ENCODE assay signal across 8 cellular contexts in the genomic region with DNA sequence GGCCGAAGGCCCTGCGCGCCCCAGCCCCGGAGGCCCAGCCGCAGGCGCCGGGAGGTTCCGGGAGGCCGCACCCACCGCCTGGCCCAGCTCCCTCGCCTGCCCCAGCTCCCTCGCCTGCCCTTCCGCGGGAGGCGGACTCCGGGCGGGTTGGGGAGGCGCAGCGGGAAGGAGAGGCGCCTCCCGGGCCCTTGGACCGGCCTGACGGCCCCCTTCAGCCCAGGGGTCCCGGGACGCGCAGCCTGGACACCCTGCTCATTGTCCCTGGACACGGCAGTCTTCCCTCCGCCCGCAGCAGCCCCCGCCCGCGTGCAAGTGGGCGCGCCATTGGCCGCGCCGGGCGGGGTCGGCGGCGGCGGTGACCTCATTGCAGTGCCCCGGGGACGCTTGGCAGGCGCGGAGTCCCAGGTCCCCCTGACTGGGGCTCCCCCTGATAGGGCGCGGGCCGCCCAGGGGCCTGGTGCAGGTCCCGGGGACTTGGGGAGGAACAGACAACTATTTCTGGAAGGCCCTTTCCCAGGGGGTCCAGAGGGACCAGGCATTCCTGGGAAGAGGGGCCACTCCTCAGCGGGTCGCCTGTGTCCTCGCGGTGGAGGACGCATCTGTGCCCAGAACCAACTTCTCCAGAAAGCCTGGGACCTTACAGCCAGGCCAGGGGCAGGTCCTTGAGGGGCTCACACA. TPM values are rescaled to one million over a fixed set of nuclear protein-coding genes. Genes with fewer than 3 reads are reported as not detected.
A peak's percentile ranks its signal among the peaks of the same experiment; 100 is the strongest.
DNase-seq lines count a peak whose midpoint lies in the region; ATAC-seq and TF ChIP-seq lines count a peak whose summit lies in the region.

No MANE protein-coding gene starts in this region.

- peaks cover 21% of the 10 kb centered on the region for H3K9me1 ChIP-seq in IMR-90 (ENCODE audit: insufficient read depth, low read length)

- H2BK5ac ChIP-seq in IMR-90 (ENCODE audit: low read depth, low read length, poor library complexity, severe bottlenecking) = peak overlapping the region; percentile 93

- H3K27me3 ChIP-seq in IMR-90 (ENCODE audit: control insufficient read depth, insufficient read depth, low read length) (no peaks in the 10 kb centered on the region), heart left ventricle (peaks cover 0 to 32% (median 0%) of the 10 kb centered on the region in 9 donors), rectal smooth muscle tissue (ENCODE audit: control insufficient read depth, insufficient read depth, low read length) (peaks cover 25% of the 10 kb centered on the region)

- H3K4me3 ChIP-seq in IMR-90 (ENCODE audit: insufficient read depth, low read depth, low read length) = peak overlapping the region; percentile 84
- H3K4me3 ChIP-seq in heart left ventricle = peak overlapping the region; percentile 40 to 95 (median 78)
- peak overlapping the region; percentile 79 for H3K4me3 ChIP-seq in rectal smooth muscle tissue (ENCODE audit: low read length)

- POLR2A ChIA-PET in IMR-90 (lab: Charles Lee; ENCODE audit: unreplicated experiment) = interaction anchor here (1.3 to 1.4 kb wide), 2 partner anchors 10 to 14 kb away, joined by 3 to 6 read pairs; a partner anchor contains a TSS

- H3K56ac ChIP-seq in IMR-90 (ENCODE audit: extremely low read depth, insufficient read depth, low read length) = peak overlapping the region; percentile 78

- peak overlapping the region; percentile 100 for H2AK9ac ChIP-seq in IMR-90 (replicated peaks; ENCODE audit: low read depth, low read length, poor library complexity)

- H3K36me3 ChIP-seq in IMR-90 (ENCODE audit: control insufficient read depth, insufficient read depth, low read length) = peaks cover 21% of the 10 kb centered on the region
- H3K36me3 ChIP-seq in heart left ventricle = peaks cover 0 to 26% (median 24%) of the 10 kb centered on the region in 9 donors
- peaks cover 19% of the 10 kb centered on the region for H3K36me3 ChIP-seq in rectal smooth muscle tissue (ENCODE audit: control insufficient read depth, insufficient read depth, low read length)

- H4K91ac ChIP-seq in IMR-90 (ENCODE audit: insufficient read depth, low read depth, low read length) = peak overlapping the region; percentile 77

- H2AK5ac ChIP-seq in IMR-90 (ENCODE audit: low read depth, low read length) = peak overlapping the region; percentile 94

- peak overlapping the region; percentile 99 for H3K14ac ChIP-seq in IMR-90 (replicated peaks; ENCODE audit: low read depth, low read length)

- intact Hi-C loops in IMR-90 (cut with micrococcal nuclease) = no loop called here
- intact Hi-C loops in heart left ventricle (cut with DNase I) = no loop called here

- CTCF ChIA-PET in IMR-90 (lab: Yijun Ruan, JAX) = interaction anchor here (0.8 kb wide), 1 partner anchor 50 kb away, joined by 3 read pairs; no protein-coding TSS in a partner anchor

- peak; percentile 21 for DNase-seq in NCI-H1092 treated with DMSO at 0.1 percent for 48 hours (lab: John Stamatoyannopoulos, UW)
- DNase-seq in NCI-H1092 (lab: John Stamatoyannopoulos, UW) = no peak
- no peak for DNase-seq in IMR-90
- DNase-seq in activated naive CD4-positive, alpha-beta T cell treated with anti-CD3 and anti-CD28 coated beads, Interleukin-2, amount 50 U/mL, for 16 hours = peak; percentile 35
- DNase-seq in heart left ventricle = peak; percentile 76 to 86 (median 80)
- no peak for DNase-seq in mesenteric fat pad (ENCODE audit: low spot score)

- TF ChIP-seq CTCF in IMR-90 (conservative IDR thresholded peaks at IDR 0.05; ENCODE audit: low read depth, low read length) (no peak), heart left ventricle (IDR thresholded peaks at IDR 0.05) (no peak)

- H3K4me1 ChIP-seq in IMR-90 (ENCODE audit: control insufficient read depth, insufficient read depth, low read length) = peaks cover 38% of the 10 kb centered on the region
- H3K4me1 ChIP-seq in heart left ventricle = peaks cover 10 to 94% (median 76%) of the 10 kb centered on the region in 12 donors
- H3K4me1 ChIP-seq in rectal smooth muscle tissue (ENCODE audit: control insufficient read depth, insufficient read depth, low read length) = peaks cover 23% of the 10 kb centered on the region

- peak; percentile 6 for ATAC-seq in IMR-90 (ENCODE audit: low read depth)
- ATAC-seq in heart left ventricle = peak in 3 of 4 donors; percentile 8 to 34 (median 17)
- no peak for ATAC-seq in HG02759 (IDR thresholded peaks at IDR 0.05; ENCODE audit: unreplicated experiment)

- no peak overlapping the region for H2BK20ac ChIP-seq in IMR-90 (ENCODE audit: low read depth, low read length)

- peak overlapping the region; percentile 80 for H3K4me2 ChIP-seq in IMR-90 (ENCODE audit: low read depth, low read length)

- H3K27ac ChIP-seq in IMR-90 (ENCODE audit: insufficient read depth, low read length) (peak overlapping the region; percentile 93), heart left ventricle (peak overlapping the region; percentile 79 to 98 (median 92)), rectal smooth muscle tissue (ENCODE audit: low read depth, low read length) (peak overlapping the region; percentile 83)

- H2AFZ ChIP-seq in IMR-90 (replicated peaks; ENCODE audit: low read length, poor library complexity) = peak overlapping the region; percentile 75

- dilution Hi-C loops in IMR-90 (cut with HindIII; ENCODE audit: low sequenced_read_pairs, unreplicated experiment) = no loop called here

- peak overlapping the region in 1 of 2 experiments; percentile 14; a peak in 2 of 4 replicates for H4K8ac ChIP-seq in IMR-90 (ENCODE audit: low read depth in 2 of 2, low read length in 2 of 2)

- no peak for TF ChIP-seq RAD21 in IMR-90 (IDR thresholded peaks at IDR 0.05; ENCODE audit: low read length)

- peak overlapping the region; percentile 43 for H3K18ac ChIP-seq in IMR-90 (ENCODE audit: low read depth, low read length)

- peaks cover 15 to 54% of the 10 kb centered on the region in 2 experiments for H3K79me1 ChIP-seq in IMR-90 (ENCODE audit: low read depth in 1 of 2, low read length in 2 of 2)

- H3K9me3 ChIP-seq in IMR-90 (ENCODE audit: control insufficient read depth, insufficient read depth, low read length) (no peaks in the 10 kb centered on the region), heart left ventricle (no peaks in the 10 kb centered on the region)

- H2BK15ac ChIP-seq in IMR-90 (ENCODE audit: low read depth, low read length) = peak overlapping the region; percentile 34; the same call in 1 of the 3 replicates

- peak overlapping the region; percentile 51; the same call in 1 of the 2 replicates for H2BK120ac ChIP-seq in IMR-90 (ENCODE audit: low read depth, low read length)

- 1% methylated on average over 14 of the region's 55 CpGs; no CpG with 5 or more reads in 1 of the 2 experiments for WGBS in IMR-90 (ENCODE audit: extremely low coverage in 2 of 2, insufficient read length in 1 of 2), 2 experiments
- WGBS in heart left ventricle, 4 donors = 0 to 2% (median 1%) methylated on average over 12 to 52 of the region's 55 CpGs

- TF ChIP-seq POLR2A in IMR-90 (IDR thresholded peaks at IDR 0.05; ENCODE audit: low read depth, low read length) (peak; percentile 73), heart left ventricle (IDR thresholded peaks at IDR 0.05) (peak in 1 of 2 donors; percentile 45)

- H3K9ac ChIP-seq in IMR-90 (ENCODE audit: low read depth, low read length) (peak overlapping the region; percentile 94), rectal smooth muscle tissue (ENCODE audit: low read length) (peak overlapping the region; percentile 86)

- H4K5ac ChIP-seq in IMR-90 (ENCODE audit: low read depth, low read length) = no peak overlapping the region; the same call in 1 of the 2 replicates

- BruUV-seq in IMR-90 (replicated peaks; lab: Mats Ljungman, UMichigan) = no TSS peak

- H4K20me1 ChIP-seq in IMR-90 (ENCODE audit: insufficient read depth, low read length) = peaks cover 62% of the 10 kb centered on the region

- H3K23ac ChIP-seq in IMR-90 (ENCODE audit: low read depth, low read length) = peak overlapping the region; percentile 96

- H3K4ac ChIP-seq in IMR-90 (ENCODE audit: low read depth, low read length) = peak overlapping the region; percentile 98

- in situ Hi-C loops in IMR-90 (cut with MboI; ENCODE audit: low sequenced_read_pairs) = no loop called here

TF ChIP-seq in IMR-90, 13 proteins besides CTCF, POLR2A, EP300 and RAD21 (continues in another document):
- TF ChIP-seq CEBPB (IDR thresholded peaks at IDR 0.05; ENCODE audit: low read depth, low read length) = no peak

RNA-seq across cellular contexts. Expression of a gene that starts 0.5 kb away (rescaled TPM):
- total RNA-seq in IMR-90 (2012; rRNA removed) = 789 and 1,150 TPM in 2 replicates
- polyA plus RNA-seq in IMR-90 (2012; rRNA removed) = 1,267 and 1,435 TPM in 2 replicates
- polyA plus RNA-seq in IMR-90 (2012; cell fraction: cytosol; rRNA removed) = 933 and 2,823 TPM in 2 replicates
- polyA plus RNA-seq in IMR-90 (2012; cell fraction: nucleus; rRNA removed; ENCODE audit: low replicate concordance) = 859 and 2,218 TPM in 2 replicates
- total RNA-seq in heart left ventricle = 100 to 1,000 TPM; 323 to 682 (median 454) TPM
- polyA plus RNA-seq in heart left ventricle = 100 to 1,000 TPM; 560 to 817 TPM
- 776 TPM for total RNA-seq in mesenteric fat pad

RNA-seq across cellular contexts. Expression of a gene that starts 5.5 kb away (rescaled TPM):
- total RNA-seq in IMR-90 (2012; rRNA removed) = 0.28 and 0.54 TPM in 2 replicates
- polyA plus RNA-seq in IMR-90 (2012; rRNA removed) = 2.5 and 3.2 TPM in 2 replicates
- 3.2 and 3.5 TPM in 2 replicates for polyA plus RNA-seq in IMR-90 (2012; cell fraction: cytosol; rRNA removed)
- polyA plus RNA-seq in IMR-90 (2012; cell fraction: nucleus; rRNA removed; ENCODE audit: low replicate concordance) = 8.0 and 18.2 TPM in 2 replicates
- 10 to 100 TPM; 13.3 to 22.4 (median 17.7) TPM for total RNA-seq in heart left ventricle
- polyA plus RNA-seq in heart left ventricle = 10 to 100 TPM in 1 of 2 donors, 1 to 10 TPM in 1; 8.8 to 43.5 TPM
- 6.8 TPM for total RNA-seq in mesenteric fat pad

RNA-seq across cellular contexts. Expression of a gene that starts 9.1 kb away (rescaled TPM):
- total RNA-seq in IMR-90 (2012; rRNA removed) (44.4 and 123 TPM in 2 replicates), heart left ventricle (100 to 1,000 TPM in 8 of 9 donors, 10 to 100 TPM in 1; 74.4 to 267 (median 207) TPM), mesenteric fat pad (203 TPM)
- polyA plus RNA-seq in IMR-90 (2012; rRNA removed) (416 and 907 TPM in 2 replicates), heart left ventricle (100 to 1,000 TPM; 217 to 227 TPM)
- polyA plus RNA-seq in IMR-90 (2012; cell fraction: cytosol; rRNA removed) = 193 and 430 TPM in 2 replicates
- 27.7 and 112 TPM in 2 replicates for polyA plus RNA-seq in IMR-90 (2012; cell fraction: nucleus; rRNA removed; ENCODE audit: low replicate concordance)

RNA-seq across cellular contexts. Expression of a gene that starts 9.4 kb away (rescaled TPM):
- 143 and 161 TPM in 2 replicates for total RNA-seq in IMR-90 (2012; rRNA removed)
- 293 and 327 TPM in 2 replicates for polyA plus RNA-seq in IMR-90 (2012; rRNA removed)
- polyA plus RNA-seq in IMR-90 (2012; cell fraction: cytosol; rRNA removed) = 286 and 483 TPM in 2 replicates
- polyA plus RNA-seq in IMR-90 (2012; cell fraction: nucleus; rRNA removed; ENCODE audit: low replicate concordance) = 295 and 963 TPM in 2 replicates
- 10 to 100 TPM; 22.7 to 93.0 (median 31.3) TPM for total RNA-seq in heart left ventricle
- polyA plus RNA-seq in heart left ventricle = 10 to 100 TPM; 31.2 to 52.5 TPM
- total RNA-seq in mesenteric fat pad = 120 TPM

RNA-seq across cellular contexts. Expression of a gene that starts 14.5 kb away (rescaled TPM):
- 7.0 and 7.2 TPM in 2 replicates for total RNA-seq in IMR-90 (2012; rRNA removed)
- 94.3 and 109 TPM in 2 replicates for polyA plus RNA-seq in IMR-90 (2012; rRNA removed)
- 84.2 and 129 TPM in 2 replicates for polyA plus RNA-seq in IMR-90 (2012; cell fraction: cytosol; rRNA removed)
- 289 and 727 TPM in 2 replicates for polyA plus RNA-seq in IMR-90 (2012; cell fraction: nucleus; rRNA removed; ENCODE audit: low replicate concordance)
- total RNA-seq in heart left ventricle = 100 to 1,000 TPM; 141 to 348 (median 232) TPM
- polyA plus RNA-seq in heart left ventricle = 100 to 1,000 TPM; 112 to 133 TPM
- 1,877 TPM for total RNA-seq in mesenteric fat pad

Comparison
In these comparisons a context has a peak if more than half of its experiments do, and no peak if none do; other contexts are left out.
1. DNase-seq: peak in NCI-H1092 treated with DMSO at 0.1 percent for 48 hours (single experiment), activated naive CD4-positive, alpha-beta T cell treated with anti-CD3 and anti-CD28 coated beads, Interleukin-2, amount 50 U/mL, for 16 hours (single experiment) and heart left ventricle (5 of 5); none in NCI-H1092 (single experiment), IMR-90 (single experiment) and mesenteric fat pad (single experiment).
2. Peak in every context shown above with its lines, with median percentiles within 50 percentile points of each other: H3K27ac ChIP-seq and H3K4me3 ChIP-seq.